ENCODE assay signal across 1 cellular context in the genomic region with DNA sequence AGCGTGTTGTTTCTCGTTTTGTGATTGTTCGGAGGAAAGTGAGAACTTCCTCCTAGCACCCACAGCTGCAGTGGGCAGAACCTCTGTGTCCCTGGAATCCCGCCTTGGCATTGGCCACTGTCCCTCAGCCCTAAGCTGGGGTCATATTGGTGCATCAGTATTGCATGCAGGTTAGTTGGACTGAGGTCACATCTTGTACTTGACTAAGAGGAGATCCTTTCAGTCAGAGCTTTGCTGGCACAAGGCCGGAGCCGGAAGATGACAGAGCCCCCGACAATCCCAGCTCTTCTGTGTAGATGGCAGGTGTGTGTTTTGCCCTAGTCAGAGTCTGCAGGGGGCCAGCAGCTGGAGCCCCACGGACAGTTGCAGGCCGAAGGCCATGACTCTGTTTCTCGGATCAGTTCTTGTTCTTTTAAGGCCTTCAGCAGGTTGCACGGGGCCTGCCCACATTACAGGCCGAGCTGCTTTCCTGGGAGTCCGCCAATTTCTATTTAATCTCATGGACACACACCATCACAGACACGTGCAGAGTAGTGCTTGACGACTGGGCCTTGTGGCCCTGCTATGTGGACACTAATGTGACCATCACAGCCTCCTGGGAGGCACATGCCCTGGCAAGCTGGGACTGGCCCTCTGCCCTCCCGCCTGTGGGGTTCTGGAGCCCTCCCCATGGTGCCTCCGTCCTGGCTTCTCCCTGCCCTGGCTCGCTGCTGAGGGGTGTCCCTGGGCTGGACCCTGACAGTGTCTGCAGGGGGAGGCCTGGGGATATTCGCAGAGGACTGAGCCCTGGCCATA.
TF ChIP-seq lines count a peak whose summit lies in the region.

No MANE protein-coding gene starts in this region.

TF ChIP-seq in K562, 482 proteins besides CTCF, POLR2A, EP300 and RAD21 (continued from another document):
- TF ChIP-seq, protein P1, sequence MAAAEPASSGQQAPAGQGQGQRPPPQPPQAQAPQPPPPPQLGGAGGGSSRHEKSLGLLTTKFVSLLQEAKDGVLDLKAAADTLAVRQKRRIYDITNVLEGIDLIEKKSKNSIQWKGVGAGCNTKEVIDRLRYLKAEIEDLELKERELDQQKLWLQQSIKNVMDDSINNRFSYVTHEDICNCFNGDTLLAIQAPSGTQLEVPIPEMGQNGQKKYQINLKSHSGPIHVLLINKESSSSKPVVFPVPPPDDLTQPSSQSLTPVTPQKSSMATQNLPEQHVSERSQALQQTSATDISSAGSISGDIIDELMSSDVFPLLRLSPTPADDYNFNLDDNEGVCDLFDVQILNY (CRISPR knock-in tag; IDR thresholded peaks at IDR 0.05): no peak
- no peak for TF ChIP-seq CBX3 (IDR thresholded peaks at IDR 0.05; ENCODE audit: borderline replicate concordance in 1 of 2, low read length in 2 of 2)
- peak; percentile 69; the same call in 1 of the 2 replicates for TF ChIP-seq L3MBTL2 (IDR thresholded peaks at IDR 0.05)
- TF ChIP-seq NFIC (IDR thresholded peaks at IDR 0.05): peak; percentile 23; the same call in 1 of the 2 replicates
- TF ChIP-seq, protein P2, sequence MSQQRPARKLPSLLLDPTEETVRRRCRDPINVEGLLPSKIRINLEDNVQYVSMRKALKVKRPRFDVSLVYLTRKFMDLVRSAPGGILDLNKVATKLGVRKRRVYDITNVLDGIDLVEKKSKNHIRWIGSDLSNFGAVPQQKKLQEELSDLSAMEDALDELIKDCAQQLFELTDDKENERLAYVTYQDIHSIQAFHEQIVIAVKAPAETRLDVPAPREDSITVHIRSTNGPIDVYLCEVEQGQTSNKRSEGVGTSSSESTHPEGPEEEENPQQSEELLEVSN (IDR thresholded peaks at IDR 0.05; ENCODE audit: borderline replicate concordance in 1 of 2, extremely low read depth in 1 of 2, insufficient read depth in 1 of 2, insufficient read length in 1 of 2, low read depth in 1 of 2, low read length in 1 of 2, poor library complexity in 1 of 2, severe bottlenecking in 1 of 2): peak in 1 of 2 experiments; percentile 13
- TF ChIP-seq CBX8 (IDR thresholded peaks at IDR 0.05; ENCODE audit: borderline replicate concordance, extremely low read depth, low read depth, low read length, poor library complexity, severe bottlenecking): no peak
- TF ChIP-seq GTF2F1 (IDR thresholded peaks at IDR 0.05; ENCODE audit: low read depth, low read length): no peak
- TF ChIP-seq RBBP5 (IDR thresholded peaks at IDR 0.05; ENCODE audit: borderline replicate concordance, insufficient read depth, low read length, poor library complexity, severe bottlenecking): no peak
- no peak for TF ChIP-seq ZNF140 (CRISPR knock-in tag; IDR thresholded peaks at IDR 0.05)
- TF ChIP-seq SMC3 (conservative IDR thresholded peaks at IDR 0.05; ENCODE audit: insufficient read depth, low read depth, low read length): no peak
- TF ChIP-seq ZNF589 (CRISPR knock-in tag; IDR thresholded peaks at IDR 0.05; ENCODE audit: low read depth): no peak
- TF ChIP-seq ZFX (CRISPR knock-in tag; IDR thresholded peaks at IDR 0.05): 0 out of 2 replicates have a peak, but pooled peaks have one; percentile 22
- no peak for TF ChIP-seq NCOA6 (IDR thresholded peaks at IDR 0.05)
- TF ChIP-seq ETV5 (CRISPR knock-in tag; IDR thresholded peaks at IDR 0.05; ENCODE audit: low read depth): no peak
- no peak for TF ChIP-seq HDAC1 (IDR thresholded peaks at IDR 0.05)
- no peak for TF ChIP-seq NR3C1 (CRISPR knock-in tag; IDR thresholded peaks at IDR 0.05)
- TF ChIP-seq ZNF174 (CRISPR knock-in tag; IDR thresholded peaks at IDR 0.05): no peak
- TF ChIP-seq MBD2 (IDR thresholded peaks at IDR 0.05; ENCODE audit: borderline replicate concordance, low read depth): no peak
- peak; percentile 45; the same call in 1 of the 2 replicates for TF ChIP-seq CXXC5 (CRISPR knock-in tag; IDR thresholded peaks at IDR 0.05)
